Comparison of ENCODE assay signal across 23 cellular contexts in the genomic region with DNA sequence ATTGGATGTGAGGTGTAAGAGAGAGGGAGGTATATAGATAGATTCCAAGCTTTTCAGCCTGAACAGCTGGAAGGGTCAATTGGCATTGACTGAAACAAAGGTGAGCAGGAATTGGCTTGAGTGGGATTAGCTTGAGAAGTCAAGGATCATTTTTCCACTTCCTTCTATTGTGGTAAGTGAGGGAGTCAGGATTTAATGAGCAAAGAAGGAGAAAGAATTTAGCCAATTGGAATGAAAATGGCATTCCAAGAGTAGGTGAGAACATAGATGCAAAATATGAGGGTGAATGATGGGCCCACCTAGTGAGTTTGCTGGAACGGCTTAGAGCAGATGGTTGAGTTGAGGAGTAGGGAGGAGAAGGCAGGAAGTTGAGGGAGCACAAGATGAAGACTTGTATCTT.
"Had no signal": no experiment of that assay in that cellular context is flagged by ENCODE, and none has a peak within 500 bp of the region (broad histone marks: within the 10 kb centered on the region; RNA-seq: fewer than 3 reads in every experiment).

No MANE protein-coding gene starts in this region.

- H3K27ac ChIP-seq: coronary artery, psoas muscle, right lobe of liver, stomach, thyroid gland had no signal

- H3K9me3 ChIP-seq: mucosa of descending colon, psoas muscle, right lobe of liver, stomach, thyroid gland had no signal

- H3K36me3 ChIP-seq: right lobe of liver, stomach, thyroid gland had no signal

- DNase-seq: dermis blood vessel endothelial cell; effector memory CD4-positive, alpha-beta T cell; erythroblast; hypothalamus; kidney; mucosa of descending colon; naive B cell; psoas muscle; right lobe of liver; stimulated activated CD4-positive, alpha-beta T cell treated with anti-CD3 and anti-CD28 coated beads, Interleukin-12 subunit alpha, Interleukin-12 subunit beta, amount 100 ng/mL, for 4 hours; stimulated activated CD4-positive, alpha-beta T cell treated with anti-CD3 and anti-CD28 coated beads, Interleukin-2, amount 100 ng/mL, for 24 hours; stimulated activated CD4-positive, alpha-beta T cell treated with anti-CD3 and anti-CD28 coated beads, Interleukin-4, amount 100 ng/mL, for 24 hours; stimulated activated naive CD4-positive, alpha-beta T cell treated with Interleukin-2 at 50 U/mL for 16 hours; stomach; thyroid gland; trophoblast cell had no signal

- H3K4me2 ChIP-seq: smooth muscle cell had no signal

- H3K4me3 ChIP-seq: coronary artery, lung, mucosa of descending colon, psoas muscle, right lobe of liver, smooth muscle cell, stomach, thyroid gland had no signal

- ATAC-seq: left lobe of liver; mucosa of descending colon; natural killer cell treated with Interleukin-12 subunit alpha and Interleukin-12 subunit beta and Interleukin-15 and Interleukin-18, amount 100 ng/mL, for 72 hours; psoas muscle; right lobe of liver; stimulated activated effector memory CD8-positive, alpha-beta T cell treated with anti-CD3 and anti-CD28 coated beads, Interleukin-12 subunit alpha, Interleukin-12 subunit beta, amount 100 ng/mL, for 72 hours had no signal

- H3K27me3 ChIP-seq: right lobe of liver, stomach, thyroid gland had no signal

- FAIRE-seq: frontal cortex, kidney had no signal

- H3K4me1 ChIP-seq: psoas muscle, right lobe of liver, stomach, thyroid gland had no signal
